ENCODE assay signal across 15 cellular contexts in genomic region chr17:61493830-61494324, GRCh38. TPM values are rescaled to one million over a fixed set of nuclear protein-coding genes. Genes with fewer than 3 reads are reported as not detected.
"Had no signal": no experiment of that assay in that cellular context is flagged by ENCODE, and none has a peak within 500 bp of the region (broad histone marks: within the 10 kb centered on the region; RNA-seq: fewer than 3 reads in every experiment).

No MANE protein-coding gene starts in this region.

RNA-seq across cellular contexts. Expression of gene TBX4, which starts 41.7 kb away (rescaled TPM):
- total RNA-seq: dermis blood vessel endothelial cell; endothelial cell of umbilical vein; epithelial cell of proximal tubule; esophagus muscularis mucosa; gastrocnemius medialis; glomerular endothelial cell; heart right ventricle; kidney; left colon; left lobe of liver; left ventricle myocardium inferior; liver; mucosa of descending colon; naive thymus-derived CD4-positive, alpha-beta T cell had no signal
- polyA plus RNA-seq: endothelial cell of umbilical vein; immature natural killer cell; liver; naive thymus-derived CD4-positive, alpha-beta T cell had no signal
